10 cellular contexts compared by ENCODE assay signal in the genomic region with DNA sequence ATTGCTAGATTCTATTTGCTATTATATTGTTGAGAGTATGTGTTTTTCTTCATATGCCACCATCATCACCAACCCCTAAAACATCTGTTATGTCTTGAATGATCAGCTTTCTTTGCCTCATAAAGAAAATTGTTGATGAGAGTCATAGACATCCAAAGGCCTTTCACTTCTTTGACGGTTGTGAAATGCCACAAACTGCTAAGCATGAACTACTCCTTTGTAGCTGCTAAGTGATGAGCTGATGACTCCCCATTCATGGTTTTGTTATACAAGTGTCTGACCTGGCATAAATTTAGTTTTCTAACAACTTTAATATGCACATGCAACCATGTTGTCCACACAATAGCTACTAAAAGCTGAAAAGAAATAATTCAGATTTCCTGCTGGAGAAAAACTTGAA. TPM values are rescaled to one million over a fixed set of nuclear protein-coding genes. Genes with fewer than 3 reads are reported as not detected.
A peak's percentile ranks its signal among the peaks of the same experiment; 100 is the strongest.
DNase-seq lines count a peak whose midpoint lies in the region; ATAC-seq and TF ChIP-seq lines count a peak whose summit lies in the region.
"Had no signal": no experiment of that assay in that cellular context is flagged by ENCODE, and none has a peak within 500 bp of the region (broad histone marks: within the 10 kb centered on the region; RNA-seq: fewer than 3 reads in every experiment).

No MANE protein-coding gene starts in this region.

- peak overlapping the region; percentile 88 for H3K27ac Mint-ChIP-seq in activated naive CD8-positive, alpha-beta T cell treated with anti-CD3 and anti-CD28 coated beads, Interleukin-2, amount 50 U/mL, for 24 hours

- DNase-seq in heart left ventricle: no peak
- no peak for DNase-seq in left cardiac atrium
- DNase-seq in activated naive CD8-positive, alpha-beta T cell treated with anti-CD3 and anti-CD28 coated beads, Interleukin-2, amount 50 U/mL, for 24 hours: no peak
- no peak for DNase-seq in SKM-1 (lab: John Stamatoyannopoulos, UW; ENCODE audit: unreplicated experiment)
- DNase-seq in NCI-H187 treated with DMSO at 0.1 percent for 48 hours (lab: John Stamatoyannopoulos, UW): no peak

- peaks cover 0 to 24% (median 15%) of the 10 kb centered on the region in 12 donors for H3K4me1 ChIP-seq in heart left ventricle
- H3K4me1 ChIP-seq in mononuclear cell (ENCODE audit: insufficient read depth, low read length): peaks cover 10% of the 10 kb centered on the region
- H3K4me1 ChIP-seq in urinary bladder (ENCODE audit: insufficient read depth): peaks cover 1% of the 10 kb centered on the region

- peak overlapping the region; percentile 90 for H3K4me3 Mint-ChIP-seq in activated naive CD8-positive, alpha-beta T cell treated with anti-CD3 and anti-CD28 coated beads, Interleukin-2, amount 50 U/mL, for 24 hours

- no peaks in the 10 kb centered on the region for H3K27me3 Mint-ChIP-seq in activated naive CD8-positive, alpha-beta T cell treated with anti-CD3 and anti-CD28 coated beads, Interleukin-2, amount 50 U/mL, for 24 hours

- peaks cover 0 to 31% (median 22%) of the 10 kb centered on the region in 9 donors for H3K36me3 ChIP-seq in heart left ventricle
- H3K36me3 ChIP-seq in urinary bladder (ENCODE audit: insufficient read depth): no peaks in the 10 kb centered on the region

- peaks cover 38% of the 10 kb centered on the region for H3K4me1 Mint-ChIP-seq in activated naive CD8-positive, alpha-beta T cell treated with anti-CD3 and anti-CD28 coated beads, Interleukin-2, amount 50 U/mL, for 24 hours

- intact Hi-C loops in heart left ventricle (cut with DNase I) (loop anchor here in 3 of 10 donors (5.0 to 10.0 kb wide), 3 partner anchors 736 to 744 kb away; no protein-coding TSS in a partner anchor), left cardiac atrium (cut with DNase I) (no loop called here)

- ATAC-seq in heart left ventricle: no peak
- no peak for ATAC-seq in left cardiac atrium
- ATAC-seq in activated naive CD8-positive, alpha-beta T cell treated with anti-CD3 and anti-CD28 coated beads, Interleukin-2, amount 50 U/mL, for 24 hours: no peak
- ATAC-seq in GM19463 (IDR thresholded peaks at IDR 0.05; ENCODE audit: unreplicated experiment): no peak

- no peak for TF ChIP-seq CTCF in heart left ventricle (IDR thresholded peaks at IDR 0.05)

- no peak for TF ChIP-seq POLR2A in heart left ventricle (IDR thresholded peaks at IDR 0.05)

- H3K27me3 ChIP-seq in heart left ventricle: no peaks in the 10 kb centered on the region
- no peaks in the 10 kb centered on the region for H3K27me3 ChIP-seq in mononuclear cell (ENCODE audit: insufficient read depth, low read length)

- WGBS in heart left ventricle, 4 donors: 56 to 67% (median 59%) methylated on average over 1 of the region's 1 CpG
- 36% methylated on average over 1 of the region's 1 CpG for WGBS in urinary bladder

- H3K9me3 ChIP-seq in heart left ventricle (no peaks in the 10 kb centered on the region), mononuclear cell (ENCODE audit: low read depth, low read length) (no peaks in the 10 kb centered on the region)

- no peaks in the 10 kb centered on the region for H3K9me3 Mint-ChIP-seq in activated naive CD8-positive, alpha-beta T cell treated with anti-CD3 and anti-CD28 coated beads, Interleukin-2, amount 50 U/mL, for 24 hours

- H3K4me3 ChIP-seq in heart left ventricle (peak overlapping the region in 11 of 12 donors; percentile 50 to 88 (median 83)), mononuclear cell (ENCODE audit: low read length) (peak overlapping the region; percentile 91), urinary bladder (ENCODE audit: low read depth, low read length) (peak overlapping the region; percentile 66)

- H3K27ac ChIP-seq in heart left ventricle (peak overlapping the region in 7 of 12 donors; percentile 40 to 83 (median 71)), urinary bladder (ENCODE audit: low read depth) (no peak overlapping the region)

- peaks cover 7% of the 10 kb centered on the region for H3K36me3 Mint-ChIP-seq in activated naive CD8-positive, alpha-beta T cell treated with anti-CD3 and anti-CD28 coated beads, Interleukin-2, amount 50 U/mL, for 24 hours (ENCODE audit: low read depth)

RNA-seq across cellular contexts. Expression of a gene that starts 0.7 kb away (rescaled TPM):
- 10 to 100 TPM in 8 of 9 donors, 1 to 10 TPM in 1; 9.6 to 15.3 (median 11.4) TPM for total RNA-seq in heart left ventricle
- polyA plus RNA-seq in heart left ventricle: 1 to 10 TPM; 5.7 to 7.7 TPM
- total RNA-seq in left cardiac atrium: 10 to 100 TPM; 12.5 to 15.1 TPM
- total RNA-seq in mononuclear cell: 106 TPM
- 66.9 TPM for total RNA-seq in urinary bladder
- 11.2 TPM for polyA plus RNA-seq in urinary bladder

RNA-seq across cellular contexts. Expression of a gene that starts 8.4 kb away (rescaled TPM):
- total RNA-seq in heart left ventricle (under 1 TPM in 7 of 9 donors, not detected in 2; 0.16 to 0.72 (median 0.44) TPM), left cardiac atrium (under 1 TPM; 0.16 to 0.53 TPM), mononuclear cell (0.73 TPM), urinary bladder (2.4 TPM)
- polyA plus RNA-seq in heart left ventricle (under 1 TPM; 0.07 to 0.27 TPM), urinary bladder (0.43 TPM)

RNA-seq across cellular contexts. Expression of a gene that starts 55.7 kb away (rescaled TPM):
- total RNA-seq in heart left ventricle (under 1 TPM in 4 of 9 donors, not detected in 5; 0.37 to 0.94 (median 0.52) TPM), left cardiac atrium (under 1 TPM; 0.50 to 0.65 TPM), mononuclear cell (not detected), urinary bladder (1.1 TPM)
- polyA plus RNA-seq in heart left ventricle (under 1 TPM in 1 of 2 donors, not detected in 1; 0.37 TPM), urinary bladder (0.53 TPM)
- total RNA-seq: NCI-H460, pulmonary artery endothelial cell had no signal
